In the genomic region with DNA sequence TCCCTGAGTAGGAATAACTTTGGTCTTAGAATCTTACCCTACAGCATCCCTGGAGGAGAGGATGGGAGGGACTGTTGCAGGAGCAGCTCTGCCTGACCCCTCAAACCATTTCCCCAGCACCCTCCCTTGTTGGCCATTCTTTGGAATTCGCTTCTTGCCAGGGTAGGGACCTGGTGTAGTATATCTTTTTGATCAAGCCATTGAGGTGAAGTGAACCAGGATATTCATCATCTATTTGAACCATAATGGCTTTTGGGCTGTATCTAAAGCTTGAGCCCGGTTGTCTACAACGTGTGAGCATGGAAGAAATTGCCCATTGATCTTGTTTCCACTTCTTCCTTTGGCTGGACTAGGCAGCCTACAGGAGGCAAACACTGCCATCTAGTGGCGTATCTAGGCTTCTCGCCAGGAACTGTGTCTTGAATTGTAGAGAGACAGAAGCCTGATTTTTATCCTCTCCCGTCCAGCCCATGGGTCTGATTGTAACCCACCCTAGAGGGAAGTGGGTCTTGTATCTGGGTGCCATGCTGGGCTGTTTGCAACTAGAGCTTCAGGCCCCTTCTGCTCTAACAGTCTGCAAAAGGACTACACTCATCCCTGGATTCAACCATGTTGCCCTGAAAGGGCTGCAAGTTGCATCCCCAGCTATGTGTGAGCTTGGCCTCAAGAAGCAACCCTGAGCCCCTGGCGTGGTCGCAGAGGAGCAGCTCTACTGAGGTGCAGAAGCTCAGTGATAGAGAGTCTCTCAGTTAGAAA, we compare ENCODE assay signal across 1 cellular context.
TF ChIP-seq lines count a peak whose summit lies in the region.

No MANE protein-coding gene starts in this region.

TF ChIP-seq in HepG2, 621 proteins besides CTCF, POLR2A, EP300 and RAD21 (continued from another document):
- TF ChIP-seq GMEB2 (CRISPR knock-in tag; IDR thresholded peaks at IDR 0.05; ENCODE audit: low read depth) (no peak), KMT2B (CRISPR knock-in tag; IDR thresholded peaks at IDR 0.05) (no peak), MYC (CRISPR knock-in tag; IDR thresholded peaks at IDR 0.05; ENCODE audit: borderline replicate concordance) (no peak), STAG1 (CRISPR knock-in tag; IDR thresholded peaks at IDR 0.05) (peak; percentile 76), TCF7L2 (IDR thresholded peaks at IDR 0.05; ENCODE audit: low read depth, low read length) (no peak), SOX6 (IDR thresholded peaks at IDR 0.05) (no peak), SOX6 (CRISPR knock-in tag; IDR thresholded peaks at IDR 0.05) (no peak), ZSCAN22 (CRISPR knock-in tag; IDR thresholded peaks at IDR 0.05) (no peak), KDM2A (CRISPR knock-in tag; IDR thresholded peaks at IDR 0.05; ENCODE audit: borderline replicate concordance, low read depth) (0 out of 2 replicates have a peak, but pooled peaks have one; percentile 8), NFE2L2 (IDR thresholded peaks at IDR 0.05; ENCODE audit: low read length) (no peak), SAP130 (CRISPR knock-in tag; IDR thresholded peaks at IDR 0.05; ENCODE audit: low read depth) (no peak), ZNF644 (CRISPR knock-in tag; IDR thresholded peaks at IDR 0.05; ENCODE audit: low read depth) (no peak), ZNF891 (CRISPR knock-in tag; IDR thresholded peaks at IDR 0.05) (no peak), GABPA (IDR thresholded peaks at IDR 0.05; ENCODE audit: low read depth, low read length) (no peak), GABPA (CRISPR knock-in tag; IDR thresholded peaks at IDR 0.05; ENCODE audit: low read depth) (no peak), FOXK1 (CRISPR knock-in tag; IDR thresholded peaks at IDR 0.05; ENCODE audit: borderline replicate concordance, low read depth) (peak; percentile 41; the same call in 1 of the 2 replicates), XRCC5 (optimal IDR thresholded peaks at IDR 0.05; ENCODE audit: low read length) (peak; percentile 59), NFATC3 (CRISPR knock-in tag; IDR thresholded peaks at IDR 0.05) (no peak), FOSL2 (CRISPR knock-in tag; IDR thresholded peaks at IDR 0.05) (0 out of 2 replicates have a peak, but pooled peaks have one; percentile 29), CREM (IDR thresholded peaks at IDR 0.05) (no peak), CREM (CRISPR knock-in tag; IDR thresholded peaks at IDR 0.05) (no peak), MIER2 (CRISPR knock-in tag; IDR thresholded peaks at IDR 0.05) (no peak), BCL6 (CRISPR knock-in tag; IDR thresholded peaks at IDR 0.05) (0 out of 2 replicates have a peak, but pooled peaks have one; percentile 26), ZNF275 (CRISPR knock-in tag; IDR thresholded peaks at IDR 0.05; ENCODE audit: borderline replicate concordance) (no peak), ZNF580 (CRISPR knock-in tag; IDR thresholded peaks at IDR 0.05; ENCODE audit: borderline replicate concordance, low read depth) (0 out of 2 replicates have a peak, but pooled peaks have one; percentile 39), TFAP4 (IDR thresholded peaks at IDR 0.05; ENCODE audit: borderline replicate concordance, low read depth) (no peak), HNF4A (CRISPR knock-in tag; IDR thresholded peaks at IDR 0.05) (no peak), ZNF883 (CRISPR knock-in tag; IDR thresholded peaks at IDR 0.05; ENCODE audit: not compliant biosample characterization) (no peak), KAT8 (CRISPR knock-in tag; IDR thresholded peaks at IDR 0.05) (no peak), MYNN (CRISPR knock-in tag; IDR thresholded peaks at IDR 0.05; ENCODE audit: low read depth) (no peak), NONO (IDR thresholded peaks at IDR 0.05) (no peak), NONO (CRISPR knock-in tag; conservative IDR thresholded peaks at IDR 0.05) (no peak), SMC3 (IDR thresholded peaks at IDR 0.05; ENCODE audit: low read length) (peak; percentile 60), ZNF30 (CRISPR knock-in tag; IDR thresholded peaks at IDR 0.05) (no peak), MXD3 (CRISPR knock-in tag; IDR thresholded peaks at IDR 0.05) (no peak), RXRB (CRISPR knock-in tag; IDR thresholded peaks at IDR 0.05; ENCODE audit: borderline replicate concordance) (peak; percentile 26; the same call in 1 of the 2 replicates), FOXA3 (CRISPR knock-in tag; IDR thresholded peaks at IDR 0.05) (0 out of 2 replicates have a peak, but pooled peaks have one; percentile 19), ZBTB37 (CRISPR knock-in tag; IDR thresholded peaks at IDR 0.05) (no peak), ZNF251 (CRISPR knock-in tag; IDR thresholded peaks at IDR 0.05) (no peak), DNMT1 (CRISPR knock-in tag; IDR thresholded peaks at IDR 0.05) (no peak), KLF9 (CRISPR knock-in tag; IDR thresholded peaks at IDR 0.05; ENCODE audit: low read depth) (no peak)
- TF ChIP-seq, protein P1, sequence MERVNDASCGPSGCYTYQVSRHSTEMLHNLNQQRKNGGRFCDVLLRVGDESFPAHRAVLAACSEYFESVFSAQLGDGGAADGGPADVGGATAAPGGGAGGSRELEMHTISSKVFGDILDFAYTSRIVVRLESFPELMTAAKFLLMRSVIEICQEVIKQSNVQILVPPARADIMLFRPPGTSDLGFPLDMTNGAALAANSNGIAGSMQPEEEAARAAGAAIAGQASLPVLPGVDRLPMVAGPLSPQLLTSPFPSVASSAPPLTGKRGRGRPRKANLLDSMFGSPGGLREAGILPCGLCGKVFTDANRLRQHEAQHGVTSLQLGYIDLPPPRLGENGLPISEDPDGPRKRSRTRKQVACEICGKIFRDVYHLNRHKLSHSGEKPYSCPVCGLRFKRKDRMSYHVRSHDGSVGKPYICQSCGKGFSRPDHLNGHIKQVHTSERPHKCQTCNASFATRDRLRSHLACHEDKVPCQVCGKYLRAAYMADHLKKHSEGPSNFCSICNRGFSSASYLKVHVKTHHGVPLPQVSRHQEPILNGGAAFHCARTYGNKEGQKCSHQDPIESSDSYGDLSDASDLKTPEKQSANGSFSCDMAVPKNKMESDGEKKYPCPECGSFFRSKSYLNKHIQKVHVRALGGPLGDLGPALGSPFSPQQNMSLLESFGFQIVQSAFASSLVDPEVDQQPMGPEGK (CRISPR knock-in tag; IDR thresholded peaks at IDR 0.05), result no peak
